ENCODE assay signal across 2 cellular contexts in genomic region chr1:22303816-22304215, GRCh38.
TF ChIP-seq lines count a peak whose summit lies in the region.

No MANE protein-coding gene starts in this region.

TF ChIP-seq in HEK293, 187 proteins besides CTCF, POLR2A, EP300 and RAD21 (continued from another document):
- TF ChIP-seq ZNF624 (tag by site-specific recombination; IDR thresholded peaks at IDR 0.05) = no peak
- TF ChIP-seq SETDB1 (IDR thresholded peaks at IDR 0.05; ENCODE audit: insufficient read length, low read length) = peak; percentile 58
- TF ChIP-seq, protein P1, sequence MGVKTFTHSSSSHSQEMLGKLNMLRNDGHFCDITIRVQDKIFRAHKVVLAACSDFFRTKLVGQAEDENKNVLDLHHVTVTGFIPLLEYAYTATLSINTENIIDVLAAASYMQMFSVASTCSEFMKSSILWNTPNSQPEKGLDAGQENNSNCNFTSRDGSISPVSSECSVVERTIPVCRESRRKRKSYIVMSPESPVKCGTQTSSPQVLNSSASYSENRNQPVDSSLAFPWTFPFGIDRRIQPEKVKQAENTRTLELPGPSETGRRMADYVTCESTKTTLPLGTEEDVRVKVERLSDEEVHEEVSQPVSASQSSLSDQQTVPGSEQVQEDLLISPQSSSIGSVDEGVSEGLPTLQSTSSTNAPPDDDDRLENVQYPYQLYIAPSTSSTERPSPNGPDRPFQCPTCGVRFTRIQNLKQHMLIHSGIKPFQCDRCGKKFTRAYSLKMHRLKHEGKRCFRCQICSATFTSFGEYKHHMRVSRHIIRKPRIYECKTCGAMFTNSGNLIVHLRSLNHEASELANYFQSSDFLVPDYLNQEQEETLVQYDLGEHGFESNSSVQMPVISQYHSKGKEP (tag by site-specific recombination; IDR thresholded peaks at IDR 0.05) = no peak
- no peak for TF ChIP-seq ZNF549 (tag by site-specific recombination; IDR thresholded peaks at IDR 0.05)

TF ChIP-seq in K562, 482 proteins besides CTCF, POLR2A, EP300 and RAD21 (continued from another document):
- TF ChIP-seq, protein P2, sequence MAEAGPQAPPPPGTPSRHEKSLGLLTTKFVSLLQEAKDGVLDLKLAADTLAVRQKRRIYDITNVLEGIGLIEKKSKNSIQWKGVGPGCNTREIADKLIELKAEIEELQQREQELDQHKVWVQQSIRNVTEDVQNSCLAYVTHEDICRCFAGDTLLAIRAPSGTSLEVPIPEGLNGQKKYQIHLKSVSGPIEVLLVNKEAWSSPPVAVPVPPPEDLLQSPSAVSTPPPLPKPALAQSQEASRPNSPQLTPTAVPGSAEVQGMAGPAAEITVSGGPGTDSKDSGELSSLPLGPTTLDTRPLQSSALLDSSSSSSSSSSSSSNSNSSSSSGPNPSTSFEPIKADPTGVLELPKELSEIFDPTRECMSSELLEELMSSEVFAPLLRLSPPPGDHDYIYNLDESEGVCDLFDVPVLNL (CRISPR knock-in tag; IDR thresholded peaks at IDR 0.05; ENCODE audit: low read depth) = no peak
- TF ChIP-seq SRSF1 (IDR thresholded peaks at IDR 0.05; ENCODE audit: low read depth, low read length) (no peak), ZBED1 (IDR thresholded peaks at IDR 0.05) (no peak), ZKSCAN8 (CRISPR knock-in tag; IDR thresholded peaks at IDR 0.05) (no peak), PCBP1 (IDR thresholded peaks at IDR 0.05; ENCODE audit: low read depth, low read length, poor library complexity, severe bottlenecking) (no peak), IRF2 (CRISPR knock-in tag; IDR thresholded peaks at IDR 0.05) (no peak), NCOA6 (IDR thresholded peaks at IDR 0.05) (no peak), KAT8 (IDR thresholded peaks at IDR 0.05; ENCODE audit: low read depth) (no peak), CBX3 (IDR thresholded peaks at IDR 0.05; ENCODE audit: borderline replicate concordance in 1 of 2, low read length in 2 of 2) (peak in 1 of 2 experiments; percentile 91; a peak in 2 of 3 replicates), ARNT (IDR thresholded peaks at IDR 0.05) (no peak), CBX2 (IDR thresholded peaks at IDR 0.05; ENCODE audit: insufficient read depth, low read length, poor library complexity, severe bottlenecking) (no peak), ZNF3 (CRISPR knock-in tag; IDR thresholded peaks at IDR 0.05) (no peak), E2F3 (CRISPR knock-in tag; IDR thresholded peaks at IDR 0.05) (no peak), XRCC5 (IDR thresholded peaks at IDR 0.05; ENCODE audit: low read depth, low read length) (no peak), CBFA2T3 (IDR thresholded peaks at IDR 0.05) (no peak), CBX5 (IDR thresholded peaks at IDR 0.05; ENCODE audit: borderline replicate concordance, low read depth) (0 out of 2 replicates have a peak, but pooled peaks have one; percentile 36), ZNF696 (CRISPR knock-in tag; conservative IDR thresholded peaks at IDR 0.05) (no peak), FOXA3 (CRISPR knock-in tag; conservative IDR thresholded peaks at IDR 0.05 in 1 of 2, IDR thresholded peaks at IDR 0.05 in 1 of 2) (peak in 1 of 2 experiments; percentile 61; a peak in 2 of 4 replicates), TRIM28 (IDR thresholded peaks at IDR 0.05) (peak; percentile 90), KDM1A (IDR thresholded peaks at IDR 0.05) (no peak), TCF3 (CRISPR knock-in tag; IDR thresholded peaks at IDR 0.05) (no peak), MCM3 (IDR thresholded peaks at IDR 0.05) (no peak), ZNF431 (CRISPR knock-in tag; IDR thresholded peaks at IDR 0.05) (no peak), PURB (CRISPR knock-in tag; IDR thresholded peaks at IDR 0.05; ENCODE audit: low read depth) (no peak), KLF13 (tag; IDR thresholded peaks at IDR 0.05; ENCODE audit: borderline replicate concordance, low read depth) (no peak), ARID3A (IDR thresholded peaks at IDR 0.05; ENCODE audit: borderline replicate concordance, low read depth, low read length) (no peak), KDM4B (IDR thresholded peaks at IDR 0.05; ENCODE audit: borderline replicate concordance in 2 of 2, low read depth in 1 of 2) (no peak), POU5F1 (IDR thresholded peaks at IDR 0.05; ENCODE audit: borderline replicate concordance, low read depth, low read length, partially characterized antibody) (no peak), SAFB (IDR thresholded peaks at IDR 0.05; ENCODE audit: borderline replicate concordance, low read depth, low read length) (no peak), MAFF (IDR thresholded peaks at IDR 0.05; ENCODE audit: low read length) (no peak), TRIM24 (IDR thresholded peaks at IDR 0.05) (peak in 1 of 2 experiments; percentile 45; a peak in 1 of 4 replicates), ZNF449 (CRISPR knock-in tag; IDR thresholded peaks at IDR 0.05) (no peak)
- TF ChIP-seq, protein P3, sequence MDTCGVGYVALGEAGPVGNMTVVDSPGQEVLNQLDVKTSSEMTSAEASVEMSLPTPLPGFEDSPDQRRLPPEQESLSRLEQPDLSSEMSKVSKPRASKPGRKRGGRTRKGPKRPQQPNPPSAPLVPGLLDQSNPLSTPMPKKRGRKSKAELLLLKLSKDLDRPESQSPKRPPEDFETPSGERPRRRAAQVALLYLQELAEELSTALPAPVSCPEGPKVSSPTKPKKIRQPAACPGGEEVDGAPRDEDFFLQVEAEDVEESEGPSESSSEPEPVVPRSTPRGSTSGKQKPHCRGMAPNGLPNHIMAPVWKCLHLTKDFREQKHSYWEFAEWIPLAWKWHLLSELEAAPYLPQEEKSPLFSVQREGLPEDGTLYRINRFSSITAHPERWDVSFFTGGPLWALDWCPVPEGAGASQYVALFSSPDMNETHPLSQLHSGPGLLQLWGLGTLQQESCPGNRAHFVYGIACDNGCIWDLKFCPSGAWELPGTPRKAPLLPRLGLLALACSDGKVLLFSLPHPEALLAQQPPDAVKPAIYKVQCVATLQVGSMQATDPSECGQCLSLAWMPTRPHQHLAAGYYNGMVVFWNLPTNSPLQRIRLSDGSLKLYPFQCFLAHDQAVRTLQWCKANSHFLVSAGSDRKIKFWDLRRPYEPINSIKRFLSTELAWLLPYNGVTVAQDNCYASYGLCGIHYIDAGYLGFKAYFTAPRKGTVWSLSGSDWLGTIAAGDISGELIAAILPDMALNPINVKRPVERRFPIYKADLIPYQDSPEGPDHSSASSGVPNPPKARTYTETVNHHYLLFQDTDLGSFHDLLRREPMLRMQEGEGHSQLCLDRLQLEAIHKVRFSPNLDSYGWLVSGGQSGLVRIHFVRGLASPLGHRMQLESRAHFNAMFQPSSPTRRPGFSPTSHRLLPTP (IDR thresholded peaks at IDR 0.05; ENCODE audit: borderline replicate concordance, extremely low read depth, insufficient read length) = no peak
- TF ChIP-seq, protein P4, sequence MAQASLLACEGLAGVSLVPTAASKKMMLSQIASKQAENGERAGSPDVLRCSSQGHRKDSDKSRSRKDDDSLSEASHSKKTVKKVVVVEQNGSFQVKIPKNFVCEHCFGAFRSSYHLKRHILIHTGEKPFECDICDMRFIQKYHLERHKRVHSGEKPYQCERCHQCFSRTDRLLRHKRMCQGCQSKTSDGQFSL (CRISPR knock-in tag; IDR thresholded peaks at IDR 0.05) = no peak
- TF ChIP-seq, protein P4 (tag; IDR thresholded peaks at IDR 0.05) = no peak
- TF ChIP-seq, protein P5, sequence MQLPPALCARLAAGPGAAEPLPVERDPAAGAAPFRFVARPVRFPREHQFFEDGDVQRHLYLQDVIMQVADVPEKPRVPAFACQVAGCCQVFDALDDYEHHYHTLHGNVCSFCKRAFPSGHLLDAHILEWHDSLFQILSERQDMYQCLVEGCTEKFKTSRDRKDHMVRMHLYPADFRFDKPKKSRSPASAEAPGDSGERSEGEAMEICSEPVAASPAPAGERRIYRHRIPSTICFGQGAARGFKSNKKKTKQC (CRISPR knock-in tag; IDR thresholded peaks at IDR 0.05) = no peak
- TF ChIP-seq, protein P6, sequence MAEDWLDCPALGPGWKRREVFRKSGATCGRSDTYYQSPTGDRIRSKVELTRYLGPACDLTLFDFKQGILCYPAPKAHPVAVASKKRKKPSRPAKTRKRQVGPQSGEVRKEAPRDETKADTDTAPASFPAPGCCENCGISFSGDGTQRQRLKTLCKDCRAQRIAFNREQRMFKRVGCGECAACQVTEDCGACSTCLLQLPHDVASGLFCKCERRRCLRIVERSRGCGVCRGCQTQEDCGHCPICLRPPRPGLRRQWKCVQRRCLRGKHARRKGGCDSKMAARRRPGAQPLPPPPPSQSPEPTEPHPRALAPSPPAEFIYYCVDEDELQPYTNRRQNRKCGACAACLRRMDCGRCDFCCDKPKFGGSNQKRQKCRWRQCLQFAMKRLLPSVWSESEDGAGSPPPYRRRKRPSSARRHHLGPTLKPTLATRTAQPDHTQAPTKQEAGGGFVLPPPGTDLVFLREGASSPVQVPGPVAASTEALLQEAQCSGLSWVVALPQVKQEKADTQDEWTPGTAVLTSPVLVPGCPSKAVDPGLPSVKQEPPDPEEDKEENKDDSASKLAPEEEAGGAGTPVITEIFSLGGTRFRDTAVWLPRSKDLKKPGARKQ (CRISPR knock-in tag; IDR thresholded peaks at IDR 0.05) = no peak
- TF ChIP-seq, protein P7, sequence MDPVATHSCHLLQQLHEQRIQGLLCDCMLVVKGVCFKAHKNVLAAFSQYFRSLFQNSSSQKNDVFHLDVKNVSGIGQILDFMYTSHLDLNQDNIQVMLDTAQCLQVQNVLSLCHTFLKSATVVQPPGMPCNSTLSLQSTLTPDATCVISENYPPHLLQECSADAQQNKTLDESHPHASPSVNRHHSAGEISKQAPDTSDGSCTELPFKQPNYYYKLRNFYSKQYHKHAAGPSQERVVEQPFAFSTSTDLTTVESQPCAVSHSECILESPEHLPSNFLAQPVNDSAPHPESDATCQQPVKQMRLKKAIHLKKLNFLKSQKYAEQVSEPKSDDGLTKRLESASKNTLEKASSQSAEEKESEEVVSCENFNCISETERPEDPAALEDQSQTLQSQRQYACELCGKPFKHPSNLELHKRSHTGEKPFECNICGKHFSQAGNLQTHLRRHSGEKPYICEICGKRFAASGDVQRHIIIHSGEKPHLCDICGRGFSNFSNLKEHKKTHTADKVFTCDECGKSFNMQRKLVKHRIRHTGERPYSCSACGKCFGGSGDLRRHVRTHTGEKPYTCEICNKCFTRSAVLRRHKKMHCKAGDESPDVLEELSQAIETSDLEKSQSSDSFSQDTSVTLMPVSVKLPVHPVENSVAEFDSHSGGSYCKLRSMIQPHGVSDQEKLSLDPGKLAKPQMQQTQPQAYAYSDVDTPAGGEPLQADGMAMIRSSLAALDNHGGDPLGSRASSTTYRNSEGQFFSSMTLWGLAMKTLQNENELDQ (CRISPR knock-in tag; IDR thresholded peaks at IDR 0.05; ENCODE audit: borderline replicate concordance) = no peak
